ENCODE assay signal across 13 cellular contexts in the genomic region with DNA sequence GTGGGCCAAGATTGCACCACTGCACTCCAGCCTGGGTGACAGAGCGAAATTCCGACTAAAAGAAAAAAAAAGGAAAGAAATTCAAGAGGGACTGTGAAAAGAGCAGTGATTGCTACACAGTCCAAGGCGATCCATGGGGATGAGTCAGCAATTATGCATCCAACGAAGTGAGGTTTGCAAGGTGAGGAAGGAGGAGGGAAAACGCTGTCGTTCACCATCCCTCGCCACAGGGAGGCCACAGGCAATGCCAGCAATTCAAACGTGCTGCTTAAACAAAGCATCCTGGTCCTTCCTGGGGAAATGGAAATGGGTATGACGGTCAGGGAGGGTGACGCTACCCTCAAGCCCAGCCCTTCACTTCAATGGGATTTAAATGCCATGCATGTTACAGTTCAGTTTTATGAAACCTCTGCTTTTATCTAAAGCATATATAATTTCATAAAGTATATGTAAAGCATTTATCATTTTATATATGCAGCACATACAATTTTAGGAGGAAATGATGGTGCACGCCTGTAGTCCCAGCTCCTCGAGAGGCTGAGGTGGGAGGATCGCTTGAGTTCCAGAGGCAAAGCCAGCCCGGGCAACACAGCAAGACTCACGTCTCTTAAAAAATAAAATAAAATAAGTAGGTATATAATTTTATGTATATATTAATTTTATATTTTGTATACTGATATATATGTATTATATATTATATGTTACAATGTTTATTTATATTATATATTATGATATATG.
DNase-seq lines count a peak whose midpoint lies in the region; ATAC-seq and TF ChIP-seq lines count a peak whose summit lies in the region.
"Had no signal": no experiment of that assay in that cellular context is flagged by ENCODE, and none has a peak within 500 bp of the region (broad histone marks: within the 10 kb centered on the region; RNA-seq: fewer than 3 reads in every experiment).

No MANE protein-coding gene starts in this region.

- no peak overlapping the region for H3K4me3 Mint-ChIP-seq in type B pancreatic cell
- H3K4me3 Mint-ChIP-seq: activated T-cell treated with anti-CD3 and anti-CD28 coated beads, Interleukin-2, amount 50 U/mL, for 72 hours; dendritic cell treated with granulocyte-macrophage colony-stimulating factor and Interleukin-4, amounts not matched to agents 40 ng/mL and 50 ng/mL, for 4 days; T-helper 2 cell treated with Interferon-gamma antibody and Interleukin-4, amounts not matched to agents 5 μg/mL and 100 μg/mL, for 36 hours had no signal

- H3K27ac Mint-ChIP-seq in type B pancreatic cell: no peak overlapping the region
- H3K27ac Mint-ChIP-seq: activated T-cell treated with anti-CD3 and anti-CD28 coated beads, Interleukin-2, amount 50 U/mL, for 72 hours; dendritic cell treated with granulocyte-macrophage colony-stimulating factor and Interleukin-4, amounts not matched to agents 40 ng/mL and 50 ng/mL, for 4 days; T-helper 2 cell treated with Interferon-gamma antibody and Interleukin-4, amounts not matched to agents 5 μg/mL and 100 μg/mL, for 36 hours had no signal

- peaks cover 4% of the 10 kb centered on the region for H3K4me1 Mint-ChIP-seq in type B pancreatic cell (ENCODE audit: unreplicated experiment)

- H3K9me3 Mint-ChIP-seq in type B pancreatic cell: peaks cover 3% of the 10 kb centered on the region

- 65 to 76% (median 68%) methylated on average over 15 of the region's 15 CpGs for WGBS in adrenal gland, 4 donors

- DNase-seq in HFF-Myc (ENCODE audit: extremely low read depth, low read depth): peak; percentile 65
- DNase-seq in adrenal gland: peak; percentile 32 to 81 (median 78)
- DNase-seq in foreskin keratinocyte: peak; percentile 93 to 96
- no peak for DNase-seq in type B pancreatic cell (ENCODE audit: extremely low spot score, unreplicated experiment)
- DNase-seq in NCI-H524 treated with DMSO at 0.1 percent for 48 hours (lab: John Stamatoyannopoulos, UW): no peak
- DNase-seq in activated gamma-delta T cell treated with Interleukin-2 at 50 U/mL for 16 hours: no peak
- DNase-seq: activated T-cell treated with anti-CD3 and anti-CD28 coated beads, Interleukin-2, amount 50 U/mL, for 72 hours; Kasumi-1; left cardiac atrium; NCI-H748 treated with DMSO at 0.1 percent for 48 hours had no signal

- no peaks in the 10 kb centered on the region for H3K27me3 ChIP-seq in adrenal gland
- no peaks in the 10 kb centered on the region for H3K27me3 ChIP-seq in foreskin keratinocyte

- no peaks in the 10 kb centered on the region for H3K36me3 ChIP-seq in adrenal gland (replicated peaks in 1 of 2)

- TF ChIP-seq CTCF in HFF-Myc (IDR thresholded peaks at IDR 0.05; ENCODE audit: low read depth, low read length, missing control alignments): no peak
- TF ChIP-seq CTCF in adrenal gland (IDR thresholded peaks at IDR 0.05): peak in 5 of 6 experiments; percentile 12 to 40 (median 26)
- peak; percentile 67 for TF ChIP-seq CTCF in foreskin keratinocyte (conservative IDR thresholded peaks at IDR 0.05)
- peak; percentile 22 for TF ChIP-seq CTCF in type B pancreatic cell (conservative IDR thresholded peaks at IDR 0.05)

- no peaks in the 10 kb centered on the region for H3K27me3 Mint-ChIP-seq in type B pancreatic cell
- H3K27me3 Mint-ChIP-seq: dendritic cell treated with granulocyte-macrophage colony-stimulating factor and Interleukin-4, amounts not matched to agents 40 ng/mL and 50 ng/mL, for 4 days had no signal

- H3K4me1 ChIP-seq in adrenal gland (replicated peaks in 1 of 2) (no peaks in the 10 kb centered on the region), foreskin keratinocyte (peaks cover 4% of the 10 kb centered on the region)

- H3K9me3 ChIP-seq in adrenal gland (replicated peaks in 1 of 3): no peaks in the 10 kb centered on the region

- H3K36me3 Mint-ChIP-seq in type B pancreatic cell: peaks cover 30% of the 10 kb centered on the region

- TF ChIP-seq POLR2A in adrenal gland (IDR thresholded peaks at IDR 0.05): no peak

- peak; percentile 100 for ATAC-seq in foreskin keratinocyte
- ATAC-seq in HG03039 (IDR thresholded peaks at IDR 0.05; ENCODE audit: unreplicated experiment): no peak
- ATAC-seq: activated T-cell treated with anti-CD3 and anti-CD28 coated beads, Interleukin-2, amount 50 U/mL, for 72 hours had no signal

- peak overlapping the region in 1 of 5 donors; percentile 63 for H3K27ac ChIP-seq in adrenal gland
- H3K27ac ChIP-seq in foreskin keratinocyte: peak overlapping the region; percentile 54

- H3K4me3 ChIP-seq in HFF-Myc (replicated peaks; ENCODE audit: low read depth, low read length) (no peak overlapping the region), adrenal gland (no peak overlapping the region)

- intact Hi-C loops in adrenal gland (cut with DNase I): no loop called here

Comparison
In these comparisons a context has a peak if more than half of its experiments do, and no peak if none do; other contexts are left out.
1. DNase-seq: peak in HFF-Myc (single experiment), adrenal gland (7 of 7) and foreskin keratinocyte (2 of 2); none in type B pancreatic cell (single experiment), NCI-H524 treated with DMSO at 0.1 percent for 48 hours (single experiment) and activated gamma-delta T cell treated with Interleukin-2 at 50 U/mL for 16 hours (single experiment).